In the genomic region with DNA sequence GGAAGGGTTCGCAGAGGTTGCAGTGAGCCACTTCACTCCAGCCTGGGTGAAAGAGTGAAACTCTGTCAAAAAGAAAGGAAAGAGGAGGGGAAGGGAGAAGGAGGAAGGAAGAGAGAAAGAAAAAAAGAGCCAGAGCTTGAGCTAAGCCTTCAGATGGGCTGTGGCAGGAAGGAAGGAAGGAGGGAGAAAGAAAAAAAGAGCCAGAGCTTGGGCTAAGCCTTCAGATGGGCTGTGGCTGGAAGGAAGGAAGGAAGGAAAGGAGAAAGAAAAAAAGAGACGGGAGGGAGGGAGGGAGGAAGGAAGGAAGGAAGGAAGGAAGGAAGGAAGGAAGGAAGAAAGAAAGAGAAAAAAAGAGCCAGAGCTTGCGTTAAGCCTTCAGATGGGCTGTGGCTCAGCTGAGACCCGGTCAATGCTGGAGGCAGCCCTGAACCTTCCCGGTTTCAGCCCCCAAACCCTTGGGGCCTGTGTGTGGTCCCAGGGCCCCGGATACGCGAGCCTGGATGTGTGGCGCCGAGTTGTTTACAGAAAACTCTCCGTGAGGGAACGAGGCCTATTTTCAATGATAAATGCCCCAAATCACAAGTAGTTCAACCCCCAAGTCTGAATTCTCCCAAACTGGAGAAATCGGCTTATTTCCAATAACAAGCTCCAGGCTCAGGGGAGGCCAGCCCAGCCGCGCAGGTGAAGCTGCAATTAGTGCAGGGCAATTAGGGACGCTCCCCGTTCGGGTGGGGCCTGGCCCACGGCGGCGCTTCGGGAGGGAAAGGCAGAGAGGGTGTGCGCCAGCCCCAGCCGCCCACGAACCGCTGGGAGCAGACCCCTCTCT, we compare ENCODE assay signal across 10 cellular contexts. TPM values are rescaled to one million over a fixed set of nuclear protein-coding genes. Genes with fewer than 3 reads are reported as not detected.
DNase-seq lines count a peak whose midpoint lies in the region; ATAC-seq lines count a peak whose summit lies in the region.
"Had no signal": no experiment of that assay in that cellular context is flagged by ENCODE, and none has a peak within 500 bp of the region (broad histone marks: within the 10 kb centered on the region; RNA-seq: fewer than 3 reads in every experiment).

No MANE protein-coding gene starts in this region.

- no peak overlapping the region for H3K27ac ChIP-seq in CD4-positive, CD25-positive, alpha-beta regulatory T cell (ENCODE audit: insufficient read depth, low read length, poor library complexity, severe bottlenecking)

- peaks cover 22% of the 10 kb centered on the region for H3K4me1 ChIP-seq in CD4-positive, CD25-positive, alpha-beta regulatory T cell (ENCODE audit: control insufficient read depth, insufficient read depth, low read length, poor library complexity, severe bottlenecking)

- POLR2A ChIA-PET in naive thymus-derived CD8-positive, alpha-beta T cell (lab: Charles Lee) = interaction anchor here (0.6 to 1.3 kb wide), 5 partner anchors 12 to 343 kb away, joined by 3 to 4 read pairs (median 3); a partner anchor contains a TSS

- no peaks in the 10 kb centered on the region for H3K27me3 ChIP-seq in CD4-positive, CD25-positive, alpha-beta regulatory T cell (ENCODE audit: control insufficient read depth, insufficient read depth, low read length)
- H3K27me3 ChIP-seq in MG63 = no peaks in the 10 kb centered on the region

- H3K36me3 ChIP-seq in CD4-positive, CD25-positive, alpha-beta regulatory T cell (ENCODE audit: control insufficient read depth, insufficient read depth, low read length) = no peaks in the 10 kb centered on the region
- no peaks in the 10 kb centered on the region for H3K36me3 ChIP-seq in MG63

- no peak for DNase-seq in CD4-positive, CD25-positive, alpha-beta regulatory T cell
- peak; percentile 60 for DNase-seq in NCI-H1105 treated with DMSO at 0.1 percent for 48 hours (lab: John Stamatoyannopoulos, UW)
- DNase-seq in naive thymus-derived CD8-positive, alpha-beta T cell = no peak
- DNase-seq in MG63 = no peak
- DNase-seq in left cardiac atrium = no peak
- DNase-seq: NK-92 treated with Interleukin-12 subunit alpha and Interleukin-12 subunit beta, amount 100 ng/mL, for 24 hours; stimulated activated CD4-positive, alpha-beta T cell treated with anti-CD3 and anti-CD28 coated beads, Interleukin-1b, Interleukin-23, amount 100 ng/mL, for 48 hours had no signal

- H3K4me1 Mint-ChIP-seq in CD4-positive, CD25-positive, alpha-beta regulatory T cell = peaks cover 7 to 29% (median 15%) of the 10 kb centered on the region in 4 donors
- peaks cover 26% of the 10 kb centered on the region for H3K4me1 Mint-ChIP-seq in activated naive CD8-positive, alpha-beta T cell (ENCODE audit: low read depth)
- H3K4me1 Mint-ChIP-seq in naive thymus-derived CD8-positive, alpha-beta T cell = peaks cover 19 to 36% (median 32%) of the 10 kb centered on the region in 4 donors

- H3K9me3 Mint-ChIP-seq in CD4-positive, CD25-positive, alpha-beta regulatory T cell = no peaks in the 10 kb centered on the region
- no peaks in the 10 kb centered on the region for H3K9me3 Mint-ChIP-seq in activated naive CD8-positive, alpha-beta T cell (ENCODE audit: low read depth)
- no peaks in the 10 kb centered on the region for H3K9me3 Mint-ChIP-seq in naive thymus-derived CD8-positive, alpha-beta T cell

- H3K36me3 Mint-ChIP-seq in CD4-positive, CD25-positive, alpha-beta regulatory T cell = no peaks in the 10 kb centered on the region
- H3K36me3 Mint-ChIP-seq in activated naive CD8-positive, alpha-beta T cell = no peaks in the 10 kb centered on the region
- H3K36me3 Mint-ChIP-seq in naive thymus-derived CD8-positive, alpha-beta T cell = no peaks in the 10 kb centered on the region

- peak overlapping the region; percentile 72 to 95 (median 82) for H3K4me3 Mint-ChIP-seq in CD4-positive, CD25-positive, alpha-beta regulatory T cell
- H3K4me3 Mint-ChIP-seq in activated naive CD8-positive, alpha-beta T cell = peak overlapping the region; percentile 68
- H3K4me3 Mint-ChIP-seq in naive thymus-derived CD8-positive, alpha-beta T cell = peak overlapping the region; percentile 64 to 98 (median 80)

- peak overlapping the region in 1 of 3 donors; percentile 90 for H3K27ac Mint-ChIP-seq in CD4-positive, CD25-positive, alpha-beta regulatory T cell
- H3K27ac Mint-ChIP-seq in activated naive CD8-positive, alpha-beta T cell = no peak overlapping the region
- peak overlapping the region in 8 of 10 donors; percentile 39 to 92 (median 57) for H3K27ac Mint-ChIP-seq in naive thymus-derived CD8-positive, alpha-beta T cell

- H3K27me3 Mint-ChIP-seq in CD4-positive, CD25-positive, alpha-beta regulatory T cell = peaks cover 4% of the 10 kb centered on the region
- no peaks in the 10 kb centered on the region for H3K27me3 Mint-ChIP-seq in activated naive CD8-positive, alpha-beta T cell
- no peaks in the 10 kb centered on the region for H3K27me3 Mint-ChIP-seq in naive thymus-derived CD8-positive, alpha-beta T cell

- ATAC-seq in CD4-positive, CD25-positive, alpha-beta regulatory T cell (ENCODE audit: low read depth in 2 of 2) = no peak
- ATAC-seq in naive thymus-derived CD8-positive, alpha-beta T cell = peak in 1 of 2 donors; percentile 3
- ATAC-seq in HG02870 (IDR thresholded peaks at IDR 0.05; ENCODE audit: unreplicated experiment) = no peak
- no peak for ATAC-seq in left cardiac atrium
- no peak for ATAC-seq in GM21786 (IDR thresholded peaks at IDR 0.05; ENCODE audit: unreplicated experiment)

- intact Hi-C loops in left cardiac atrium (cut with DNase I) = loop anchor here in 1 of 2 donors (5.0 kb wide), 1 partner anchor 69 kb away; a partner anchor contains a TSS

- H3K9me3 ChIP-seq in CD4-positive, CD25-positive, alpha-beta regulatory T cell (ENCODE audit: control insufficient read depth in 2 of 2, low read length in 2 of 2) = no peaks in the 10 kb centered on the region
- H3K9me3 ChIP-seq in MG63 = no peaks in the 10 kb centered on the region

- H3K4me3 ChIP-seq in CD4-positive, CD25-positive, alpha-beta regulatory T cell (ENCODE audit: low read depth, low read length) = no peak overlapping the region
- H3K4me3 ChIP-seq in MG63 = no peak overlapping the region

RNA-seq across cellular contexts. Expression of a gene that starts 13.8 kb away (rescaled TPM):
- 7.1 TPM for total RNA-seq in CD4-positive, CD25-positive, alpha-beta regulatory T cell
- polyA plus RNA-seq in CD4-positive, CD25-positive, alpha-beta regulatory T cell = 1 to 10 TPM in 2 of 4 donors, under 1 TPM in 2; 0.69 to 2.3 (median 1.4) TPM
- total RNA-seq in naive thymus-derived CD8-positive, alpha-beta T cell = 1 to 10 TPM; 1.3 to 1.6 TPM
- under 1 TPM; 0.15 to 0.43 (median 0.28) TPM for polyA plus RNA-seq in naive thymus-derived CD8-positive, alpha-beta T cell
- total RNA-seq in MG63 (2014; rRNA removed; shearing (Covaris generic); ENCODE audit: low replicate concordance) = 10.5 and 13.0 TPM in 2 replicates
- 100 to 1,000 TPM in 1 of 2 donors, 10 to 100 TPM in 1; 97.0 to 160 TPM for total RNA-seq in left cardiac atrium
